In the genomic region with DNA sequence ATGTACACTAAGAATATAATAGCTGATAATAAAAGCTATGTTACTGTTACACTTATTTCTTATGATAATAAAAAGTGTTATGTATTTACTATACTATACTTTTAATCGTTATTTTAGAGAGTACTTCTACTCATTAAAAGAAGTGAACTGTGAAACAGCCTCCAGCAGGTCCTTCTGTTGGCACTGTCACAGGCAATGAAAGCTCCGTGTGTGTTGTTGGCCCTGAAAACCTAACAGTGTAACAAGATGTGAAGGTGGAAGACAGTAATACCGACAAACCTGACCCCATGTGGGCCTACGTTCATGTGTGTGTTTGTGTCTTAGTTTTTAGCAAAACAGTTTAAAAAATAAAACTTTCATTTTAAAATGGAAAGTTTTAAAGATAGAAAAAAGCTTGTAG, we compare ENCODE assay signal across 23 cellular contexts.
DNase-seq lines count a peak whose midpoint lies in the region; ATAC-seq, FAIRE-seq and TF ChIP-seq lines count a peak whose summit lies in the region.
"Had no signal": no experiment of that assay in that cellular context is flagged by ENCODE, and none has a peak within 500 bp of the region (broad histone marks: within the 10 kb centered on the region; RNA-seq: fewer than 3 reads in every experiment).

No MANE protein-coding gene starts in this region.

- no peaks in the 10 kb centered on the region for H3K27me3 ChIP-seq in adrenal gland
- H3K27me3 ChIP-seq: BLaER1 had no signal

- H3K36me3 ChIP-seq in adrenal gland (replicated peaks in 1 of 2) = peaks cover 0 to 5% of the 10 kb centered on the region in 2 donors

- H3K27me3 Mint-ChIP-seq in activated naive CD8-positive, alpha-beta T cell treated with anti-CD3 and anti-CD28 coated beads for 36 hours = no peaks in the 10 kb centered on the region
- H3K27me3 Mint-ChIP-seq in activated naive CD8-positive, alpha-beta T cell treated with anti-CD3 and anti-CD28 coated beads, Interleukin-2, amount 50 U/mL, for 24 hours = no peaks in the 10 kb centered on the region
- no peaks in the 10 kb centered on the region for H3K27me3 Mint-ChIP-seq in central memory CD8-positive, alpha-beta T cell
- H3K27me3 Mint-ChIP-seq in osteocyte (ENCODE audit: unreplicated experiment) = no peaks in the 10 kb centered on the region
- H3K27me3 Mint-ChIP-seq: B cell; CD4-positive, CD25-positive, alpha-beta regulatory T cell had no signal

- no peak overlapping the region for H3K4me3 Mint-ChIP-seq in activated naive CD8-positive, alpha-beta T cell treated with anti-CD3 and anti-CD28 coated beads for 36 hours
- H3K4me3 Mint-ChIP-seq in activated naive CD8-positive, alpha-beta T cell treated with anti-CD3 and anti-CD28 coated beads, Interleukin-2, amount 50 U/mL, for 24 hours = no peak overlapping the region
- H3K4me3 Mint-ChIP-seq in central memory CD8-positive, alpha-beta T cell = no peak overlapping the region
- H3K4me3 Mint-ChIP-seq in osteocyte (ENCODE audit: unreplicated experiment) = no peak overlapping the region
- H3K4me3 Mint-ChIP-seq: B cell; CD4-positive, CD25-positive, alpha-beta regulatory T cell; CD8-positive, alpha-beta T cell; GM23338; H9; HFFc6 had no signal

- H3K27ac Mint-ChIP-seq in activated naive CD8-positive, alpha-beta T cell treated with anti-CD3 and anti-CD28 coated beads for 36 hours = peak overlapping the region; percentile 21
- H3K27ac Mint-ChIP-seq in activated naive CD8-positive, alpha-beta T cell treated with anti-CD3 and anti-CD28 coated beads, Interleukin-2, amount 50 U/mL, for 24 hours = no peak overlapping the region
- H3K27ac Mint-ChIP-seq in central memory CD8-positive, alpha-beta T cell (ENCODE audit: low read depth) = peak overlapping the region; percentile 41
- no peak overlapping the region for H3K27ac Mint-ChIP-seq in osteocyte (ENCODE audit: unreplicated experiment)
- H3K27ac Mint-ChIP-seq: B cell; CD8-positive, alpha-beta T cell; GM23338; H9; HFFc6 had no signal

- H3K4me2 ChIP-seq in A549 = no peak overlapping the region
- H3K4me2 ChIP-seq: BLaER1, GM23338 had no signal

- H3K9me3 Mint-ChIP-seq in activated naive CD8-positive, alpha-beta T cell treated with anti-CD3 and anti-CD28 coated beads for 36 hours = no peaks in the 10 kb centered on the region
- H3K9me3 Mint-ChIP-seq in activated naive CD8-positive, alpha-beta T cell treated with anti-CD3 and anti-CD28 coated beads, Interleukin-2, amount 50 U/mL, for 24 hours = no peaks in the 10 kb centered on the region
- no peaks in the 10 kb centered on the region for H3K9me3 Mint-ChIP-seq in central memory CD8-positive, alpha-beta T cell
- H3K9me3 Mint-ChIP-seq in osteocyte (ENCODE audit: unreplicated experiment) = no peaks in the 10 kb centered on the region
- H3K9me3 Mint-ChIP-seq: CD4-positive, CD25-positive, alpha-beta regulatory T cell; CD8-positive, alpha-beta T cell; GM23338; H9; HFFc6 had no signal

- TF ChIP-seq RAD21 in A549 (conservative IDR thresholded peaks at IDR 0.05 in 1 of 2, IDR thresholded peaks at IDR 0.05 in 1 of 2) = no peak

- in situ Hi-C loops in G401 (cut with HindIII; ENCODE audit: low sequenced_read_pairs) = no loop called here

- FAIRE-seq in A549 (lab: Jason Lieb, UNC) = peak; percentile 70
- FAIRE-seq in urothelium cell line (lab: Jason Lieb, UNC) = no peak
- FAIRE-seq: GM19239 had no signal

- no peaks in the 10 kb centered on the region for H3K9me3 ChIP-seq in A549
- no peaks in the 10 kb centered on the region for H3K9me3 ChIP-seq in adrenal gland (replicated peaks in 1 of 3)
- H3K9me3 ChIP-seq: BLaER1, Caco-2 had no signal

- no peak overlapping the region for H3K27ac ChIP-seq in A549
- H3K27ac ChIP-seq in adrenal gland = no peak overlapping the region
- H3K27ac ChIP-seq: BLaER1, C4-2B had no signal

- peaks cover 59% of the 10 kb centered on the region for H3K4me1 Mint-ChIP-seq in activated naive CD8-positive, alpha-beta T cell treated with anti-CD3 and anti-CD28 coated beads for 36 hours
- H3K4me1 Mint-ChIP-seq in activated naive CD8-positive, alpha-beta T cell treated with anti-CD3 and anti-CD28 coated beads, Interleukin-2, amount 50 U/mL, for 24 hours = peaks cover 52% of the 10 kb centered on the region
- peaks cover 51% of the 10 kb centered on the region for H3K4me1 Mint-ChIP-seq in central memory CD8-positive, alpha-beta T cell
- H3K4me1 Mint-ChIP-seq in osteocyte (ENCODE audit: unreplicated experiment) = peaks cover 3% of the 10 kb centered on the region

- WGBS in A549 (ENCODE audit: missing lambda C conversion rate) = 87% methylated on average over 4 of the region's 4 CpGs
- WGBS in adrenal gland, 4 donors = 77 to 83% (median 80%) methylated on average over 4 of the region's 4 CpGs

- CTCF ChIA-PET in A549 (lab: Yijun Ruan, JAX) = interaction anchor here (0.9 to 2.4 kb wide), 14 partner anchors 9 to 122 kb away, joined by 3 to 27 read pairs (median 4); a partner anchor contains a TSS

- no peak for TF ChIP-seq CTCF in A549 (IDR thresholded peaks at IDR 0.05)
- TF ChIP-seq CTCF in adrenal gland (IDR thresholded peaks at IDR 0.05) = no peak
- TF ChIP-seq CTCF in osteocyte (IDR thresholded peaks at IDR 0.05) = no peak

- no peak overlapping the region for H3K4me3 ChIP-seq in A549
- no peak overlapping the region for H3K4me3 ChIP-seq in adrenal gland
- H3K4me3 ChIP-seq: BLaER1, GM12878, GM23338 had no signal

- DNase-seq in activated naive CD8-positive, alpha-beta T cell treated with anti-CD3 and anti-CD28 coated beads for 36 hours = no peak
- no peak for DNase-seq in activated naive CD8-positive, alpha-beta T cell treated with anti-CD3 and anti-CD28 coated beads, Interleukin-2, amount 50 U/mL, for 24 hours
- DNase-seq in A549 (ENCODE audit: low read depth in 1 of 2, low spot score in 1 of 2) (no peak), G401 (ENCODE audit: low spot score) (peak; percentile 76), adrenal gland (no peak), urothelium cell line (ENCODE audit: low spot score) (no peak), osteocyte (ENCODE audit: extremely low spot score, unreplicated experiment) (no peak)
- DNase-seq in central memory CD8-positive, alpha-beta T cell (ENCODE audit: low spot score in 2 of 2) = no peak
- DNase-seq: Caco-2; CD4-positive, CD25-positive, alpha-beta regulatory T cell; CD8-positive, alpha-beta T cell; DMS153; DND-41; GDM1; H9; HFFc6 had no signal

- H3K36me3 Mint-ChIP-seq in activated naive CD8-positive, alpha-beta T cell treated with anti-CD3 and anti-CD28 coated beads for 36 hours = peaks cover 57% of the 10 kb centered on the region
- peaks cover 49% of the 10 kb centered on the region for H3K36me3 Mint-ChIP-seq in activated naive CD8-positive, alpha-beta T cell treated with anti-CD3 and anti-CD28 coated beads, Interleukin-2, amount 50 U/mL, for 24 hours (ENCODE audit: low read depth)
- peaks cover 27% of the 10 kb centered on the region for H3K36me3 Mint-ChIP-seq in central memory CD8-positive, alpha-beta T cell (ENCODE audit: insufficient read depth)
- peaks cover 22% of the 10 kb centered on the region for H3K36me3 Mint-ChIP-seq in osteocyte (ENCODE audit: unreplicated experiment)

- ATAC-seq in activated naive CD8-positive, alpha-beta T cell treated with anti-CD3 and anti-CD28 coated beads, Interleukin-2, amount 50 U/mL, for 24 hours = no peak
- ATAC-seq in A549 = no peak
- no peak for ATAC-seq in central memory CD8-positive, alpha-beta T cell (replicated peaks; ENCODE audit: extremely low read depth, poor library complexity, severe bottlenecking)
- ATAC-seq: CD8-positive, alpha-beta T cell; GM12878; GM23338; HCT116 had no signal

- intact Hi-C loops in adrenal gland (cut with DNase I) = no loop called here

- no peak for TF ChIP-seq POLR2A in A549 (IDR thresholded peaks at IDR 0.05; ENCODE audit: low read length)
- no peak for TF ChIP-seq POLR2A in adrenal gland (IDR thresholded peaks at IDR 0.05)

- POLR2A ChIA-PET in A549 (lab: Yijun Ruan, JAX) = no interaction called here

- H3K4me1 ChIP-seq in A549 (peaks cover 12% of the 10 kb centered on the region; the same call in 2 of the 3 replicates), adrenal gland (replicated peaks in 1 of 2) (peaks cover 7 to 25% of the 10 kb centered on the region in 2 donors)
- H3K4me1 ChIP-seq: BLaER1, Caco-2 had no signal

- no peak for TF ChIP-seq EP300 in A549 (IDR thresholded peaks at IDR 0.05)

TF ChIP-seq in A549, 52 proteins besides CTCF, POLR2A, EP300 and RAD21 (continues in another document):
- TF ChIP-seq, protein P1, sequence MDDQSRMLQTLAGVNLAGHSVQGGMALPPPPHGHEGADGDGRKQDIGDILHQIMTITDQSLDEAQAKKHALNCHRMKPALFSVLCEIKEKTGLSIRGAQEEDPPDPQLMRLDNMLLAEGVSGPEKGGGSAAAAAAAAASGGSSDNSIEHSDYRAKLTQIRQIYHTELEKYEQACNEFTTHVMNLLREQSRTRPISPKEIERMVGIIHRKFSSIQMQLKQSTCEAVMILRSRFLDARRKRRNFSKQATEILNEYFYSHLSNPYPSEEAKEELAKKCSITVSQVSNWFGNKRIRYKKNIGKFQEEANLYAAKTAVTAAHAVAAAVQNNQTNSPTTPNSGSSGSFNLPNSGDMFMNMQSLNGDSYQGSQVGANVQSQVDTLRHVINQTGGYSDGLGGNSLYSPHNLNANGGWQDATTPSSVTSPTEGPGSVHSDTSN (IDR thresholded peaks at IDR 0.05) = no peak
- TF ChIP-seq HOXB5 (CRISPR knock-in tag; IDR thresholded peaks at IDR 0.05) (no peak), RCOR1 (IDR thresholded peaks at IDR 0.05; ENCODE audit: low read depth, low read length) (no peak), ZSCAN20 (CRISPR knock-in tag; IDR thresholded peaks at IDR 0.05) (no peak), CHD4 (IDR thresholded peaks at IDR 0.05; ENCODE audit: borderline replicate concordance) (no peak), KDM5A (IDR thresholded peaks at IDR 0.05) (no peak), NR3C1 (IDR thresholded peaks at IDR 0.05) (no peak)
- TF ChIP-seq, protein P2, sequence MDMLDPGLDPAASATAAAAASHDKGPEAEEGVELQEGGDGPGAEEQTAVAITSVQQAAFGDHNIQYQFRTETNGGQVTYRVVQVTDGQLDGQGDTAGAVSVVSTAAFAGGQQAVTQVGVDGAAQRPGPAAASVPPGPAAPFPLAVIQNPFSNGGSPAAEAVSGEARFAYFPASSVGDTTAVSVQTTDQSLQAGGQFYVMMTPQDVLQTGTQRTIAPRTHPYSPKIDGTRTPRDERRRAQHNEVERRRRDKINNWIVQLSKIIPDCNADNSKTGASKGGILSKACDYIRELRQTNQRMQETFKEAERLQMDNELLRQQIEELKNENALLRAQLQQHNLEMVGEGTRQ (IDR thresholded peaks at IDR 0.05) = no peak
- TF ChIP-seq, protein P3, sequence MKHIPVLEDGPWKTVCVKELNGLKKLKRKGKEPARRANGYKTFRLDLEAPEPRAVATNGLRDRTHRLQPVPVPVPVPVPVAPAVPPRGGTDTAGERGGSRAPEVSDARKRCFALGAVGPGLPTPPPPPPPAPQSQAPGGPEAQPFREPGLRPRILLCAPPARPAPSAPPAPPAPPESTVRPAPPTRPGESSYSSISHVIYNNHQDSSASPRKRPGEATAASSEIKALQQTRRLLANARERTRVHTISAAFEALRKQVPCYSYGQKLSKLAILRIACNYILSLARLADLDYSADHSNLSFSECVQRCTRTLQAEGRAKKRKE (CRISPR knock-in tag; IDR thresholded peaks at IDR 0.05; ENCODE audit: low read depth) = no peak

Comparison
In these comparisons a context has a peak if more than half of its experiments do, and no peak if none do; other contexts are left out.
1. H3K27ac Mint-ChIP-seq: peak in activated naive CD8-positive, alpha-beta T cell treated with anti-CD3 and anti-CD28 coated beads for 36 hours (single experiment) and central memory CD8-positive, alpha-beta T cell (single experiment); none in activated naive CD8-positive, alpha-beta T cell treated with anti-CD3 and anti-CD28 coated beads, Interleukin-2, amount 50 U/mL, for 24 hours (single experiment) and osteocyte (single experiment).